In genomic region chr9:108049026-108049591, GRCh38 we compare ENCODE assay signal across 12 cellular contexts.
A peak's percentile ranks its signal among the peaks of the same experiment; 100 is the strongest.
DNase-seq lines count a peak whose midpoint lies in the region; ATAC-seq and TF ChIP-seq lines count a peak whose summit lies in the region.
"Had no signal": no experiment of that assay in that cellular context is flagged by ENCODE, and none has a peak within 500 bp of the region (broad histone marks: within the 10 kb centered on the region; RNA-seq: fewer than 3 reads in every experiment).

No MANE protein-coding gene starts in this region.

- no peaks in the 10 kb centered on the region for H3K36me3 Mint-ChIP-seq in osteocyte (ENCODE audit: unreplicated experiment)
- H3K36me3 Mint-ChIP-seq in CD8-positive, alpha-beta memory T cell = no peaks in the 10 kb centered on the region
- H3K36me3 Mint-ChIP-seq: immature natural killer cell had no signal

- intact Hi-C loops in dorsolateral prefrontal cortex (cut with DNase I) = no loop called here

- no peak for ATAC-seq in HG02938 (IDR thresholded peaks at IDR 0.05; ENCODE audit: unreplicated experiment)

- peaks cover 8% of the 10 kb centered on the region for H3K9me3 Mint-ChIP-seq in osteocyte (ENCODE audit: unreplicated experiment)
- peaks cover 0 to 17% (median 10%) of the 10 kb centered on the region in 5 donors for H3K9me3 Mint-ChIP-seq in CD8-positive, alpha-beta memory T cell
- H3K9me3 Mint-ChIP-seq: T-helper 2 cell treated with Interferon-gamma antibody and Interleukin-4, amounts not matched to agents 5 μg/mL and 100 μg/mL, for 36 hours had no signal

- no peak overlapping the region for H3K4me3 ChIP-seq in epithelial cell of esophagus (ENCODE audit: low read length)
- no peak overlapping the region for H3K4me3 ChIP-seq in CD8-positive, alpha-beta memory T cell (ENCODE audit: low read length)
- no peak overlapping the region for H3K4me3 ChIP-seq in dorsolateral prefrontal cortex
- H3K4me3 ChIP-seq: HAP-1 had no signal

- POLR2A ChIA-PET in CD8-positive, alpha-beta memory T cell (lab: Charles Lee) = no interaction called here

- H3K27ac Mint-ChIP-seq in osteocyte (ENCODE audit: unreplicated experiment) = peak overlapping the region; percentile 92
- no peak overlapping the region for H3K27ac Mint-ChIP-seq in CD8-positive, alpha-beta memory T cell
- H3K27ac Mint-ChIP-seq: immature natural killer cell; T-helper 2 cell treated with Interferon-gamma antibody and Interleukin-4, amounts not matched to agents 5 μg/mL and 100 μg/mL, for 36 hours had no signal

- no peak for TF ChIP-seq CTCF in epithelial cell of esophagus (IDR thresholded peaks at IDR 0.05; ENCODE audit: insufficient read depth, low read depth, low read length, missing control alignments)
- no peak for TF ChIP-seq CTCF in osteocyte (IDR thresholded peaks at IDR 0.05)
- no peak for TF ChIP-seq CTCF in dorsolateral prefrontal cortex (IDR thresholded peaks at IDR 0.05 in 54 of 56, conservative IDR thresholded peaks at IDR 0.05 in 2 of 56; ENCODE audit: low read depth in 1 of 56, partially characterized antibody in 56 of 56)

- no peaks in the 10 kb centered on the region for H3K27me3 Mint-ChIP-seq in osteocyte (ENCODE audit: unreplicated experiment)
- H3K27me3 Mint-ChIP-seq in CD8-positive, alpha-beta memory T cell = peaks cover 0 to 4% of the 10 kb centered on the region in 2 donors

- DNase-seq in GM04504 (ENCODE audit: low read depth) (peak; percentile 90), RKO (ENCODE audit: low spot score) (peak; percentile 94), epithelial cell of esophagus (ENCODE audit: low read depth) (peak; percentile 93), osteocyte (ENCODE audit: extremely low spot score, unreplicated experiment) (no peak), dorsolateral prefrontal cortex (no peak), NCI-H524 treated with DMSO at 0.1 percent for 48 hours (lab: John Stamatoyannopoulos, UW) (no peak)
- no peak for DNase-seq in CD8-positive, alpha-beta memory T cell
- DNase-seq: immature natural killer cell, NCI-H2171 treated with DMSO at 0.1 percent for 48 hours had no signal

- H3K4me3 Mint-ChIP-seq in osteocyte (ENCODE audit: unreplicated experiment) = no peak overlapping the region
- H3K4me3 Mint-ChIP-seq in CD8-positive, alpha-beta memory T cell = no peak overlapping the region
- H3K4me3 Mint-ChIP-seq: immature natural killer cell; T-helper 2 cell treated with Interferon-gamma antibody and Interleukin-4, amounts not matched to agents 5 μg/mL and 100 μg/mL, for 36 hours had no signal

- H3K4me1 ChIP-seq in CD8-positive, alpha-beta memory T cell (ENCODE audit: insufficient read depth, low read length) = no peaks in the 10 kb centered on the region

- no peaks in the 10 kb centered on the region for H3K36me3 ChIP-seq in CD8-positive, alpha-beta memory T cell (ENCODE audit: insufficient read depth, low read length)
- H3K36me3 ChIP-seq: HAP-1 had no signal

- no peaks in the 10 kb centered on the region for H3K27me3 ChIP-seq in CD8-positive, alpha-beta memory T cell (ENCODE audit: insufficient read depth, low read length, poor library complexity, severe bottlenecking)
- H3K27me3 ChIP-seq in dorsolateral prefrontal cortex = peaks cover 0 to 4% (median 0%) of the 10 kb centered on the region in 45 donors

- H3K27ac ChIP-seq in CD8-positive, alpha-beta memory T cell (ENCODE audit: low read depth, low read length) = no peak overlapping the region
- no peak overlapping the region for H3K27ac ChIP-seq in dorsolateral prefrontal cortex

- H3K9me3 ChIP-seq in CD8-positive, alpha-beta memory T cell (ENCODE audit: low read length) = no peaks in the 10 kb centered on the region
- H3K9me3 ChIP-seq: HAP-1 had no signal

- CTCF ChIA-PET in CD8-positive, alpha-beta memory T cell (lab: Charles Lee) = no interaction called here

- peaks cover 37% of the 10 kb centered on the region for H3K4me1 Mint-ChIP-seq in osteocyte (ENCODE audit: unreplicated experiment)
- no peaks in the 10 kb centered on the region for H3K4me1 Mint-ChIP-seq in CD8-positive, alpha-beta memory T cell
- H3K4me1 Mint-ChIP-seq: immature natural killer cell had no signal

Comparison
In these comparisons a context has a peak if more than half of its experiments do, and no peak if none do; other contexts are left out.
1. DNase-seq: peak in GM04504 (single experiment), RKO (single experiment) and epithelial cell of esophagus (single experiment); none in osteocyte (single experiment), CD8-positive, alpha-beta memory T cell (0 of 5), dorsolateral prefrontal cortex (0 of 10) and NCI-H524 treated with DMSO at 0.1 percent for 48 hours (single experiment).